Comparison of ENCODE assay signal across 9 cellular contexts in the genomic region with DNA sequence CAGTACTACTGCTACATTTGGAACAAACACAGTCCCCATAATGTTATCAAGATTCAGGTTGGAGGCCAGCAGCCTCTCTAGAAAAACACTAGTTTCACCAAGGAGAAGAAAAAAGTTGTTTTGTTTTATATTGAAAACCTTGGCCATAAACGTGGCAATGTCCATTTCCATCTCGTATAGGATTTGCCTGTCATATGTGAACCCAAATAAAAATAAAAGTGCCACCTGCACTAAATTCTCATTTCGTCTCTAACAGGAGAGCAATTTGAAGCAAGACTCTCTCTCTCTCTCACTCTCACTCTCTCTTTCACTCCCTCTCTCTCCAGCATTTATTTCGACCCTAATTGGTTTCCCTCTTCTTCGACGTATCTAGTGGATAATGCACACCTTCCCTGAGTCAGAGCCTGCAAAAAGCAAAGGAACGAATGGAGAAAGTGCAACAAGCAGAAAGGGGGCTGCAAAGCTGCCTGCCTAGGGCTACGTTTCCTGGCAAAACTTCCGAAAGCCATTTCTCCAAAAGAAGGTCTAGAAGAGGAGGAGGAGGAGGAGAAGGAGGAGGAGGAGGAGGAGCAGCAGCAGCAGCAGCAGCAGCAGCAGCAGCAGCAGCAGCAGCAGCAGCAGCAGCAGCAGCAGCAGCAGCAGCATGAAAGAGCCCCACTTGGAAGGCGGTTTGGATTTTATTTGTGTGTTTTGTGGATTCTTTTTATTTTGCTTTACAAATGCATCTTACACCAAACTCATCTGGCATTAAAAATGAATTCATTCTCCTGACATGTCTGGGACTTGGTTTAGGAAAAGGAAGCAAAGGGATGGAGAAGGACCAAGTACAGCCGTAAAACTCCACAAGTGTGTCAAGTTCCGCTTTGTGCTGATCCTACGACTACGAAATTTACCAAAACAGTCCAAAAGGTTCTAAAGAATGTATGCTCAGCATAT. TPM values are rescaled to one million over a fixed set of nuclear protein-coding genes. Genes with fewer than 3 reads are reported as not detected.
A peak's percentile ranks its signal among the peaks of the same experiment; 100 is the strongest.
DNase-seq lines count a peak whose midpoint lies in the region; ATAC-seq, FAIRE-seq and TF ChIP-seq lines count a peak whose summit lies in the region.
"Had no signal": no experiment of that assay in that cellular context is flagged by ENCODE, and none has a peak within 500 bp of the region (broad histone marks: within the 10 kb centered on the region; RNA-seq: fewer than 3 reads in every experiment).

No MANE protein-coding gene starts in this region.

- H3K9me3 Mint-ChIP-seq in CD8-positive, alpha-beta T cell, result no peaks in the 10 kb centered on the region

- no peak for TF ChIP-seq EP300 in H1 (IDR thresholded peaks at IDR 0.05; ENCODE audit: borderline replicate concordance in 1 of 2, low read depth in 2 of 2, low read length in 2 of 2)

- H2BK120ac ChIP-seq in H1 (replicated peaks; ENCODE audit: low read depth, low read length), result peak overlapping the region; percentile 57
- H2BK120ac ChIP-seq in neuronal stem cell (ENCODE audit: low read depth, low read length), result no peak overlapping the region

- ATAC-seq in CD8-positive, alpha-beta T cell, result no peak
- ATAC-seq in HG02763 (IDR thresholded peaks at IDR 0.05; ENCODE audit: unreplicated experiment) (no peak), HG03175 (IDR thresholded peaks at IDR 0.05; ENCODE audit: unreplicated experiment) (no peak), GM19395 (IDR thresholded peaks at IDR 0.05; ENCODE audit: unreplicated experiment) (no peak)

- TF ChIP-seq CTCF in CD8-positive, alpha-beta T cell (IDR thresholded peaks at IDR 0.05), result no peak
- TF ChIP-seq CTCF in H1 (IDR thresholded peaks at IDR 0.05; ENCODE audit: control extremely low read depth in 1 of 3, insufficient read depth in 1 of 3, low read depth in 1 of 3, low read length in 3 of 3), result no peak

- H2BK20ac ChIP-seq in H1 (ENCODE audit: low read length), result no peak overlapping the region

- no peak for TF ChIP-seq RAD21 in H1 (IDR thresholded peaks at IDR 0.05 in 1 of 2, conservative IDR thresholded peaks at IDR 0.05 in 1 of 2; ENCODE audit: low read depth in 2 of 2, low read length in 2 of 2)

- no peak overlapping the region for H3K27ac Mint-ChIP-seq in CD8-positive, alpha-beta T cell

- peak overlapping the region; percentile 72 for H3K18ac ChIP-seq in H1 (ENCODE audit: extremely low read depth, low read length)
- H3K18ac ChIP-seq in neuronal stem cell (ENCODE audit: low read length), result no peak overlapping the region

- no peak for FAIRE-seq in H1 (lab: Jason Lieb, UNC)

- H4K5ac ChIP-seq in H1 (ENCODE audit: insufficient read length, low read depth, low read length), result peak overlapping the region; percentile 61

- H3K4me1 ChIP-seq in CD8-positive, alpha-beta T cell (ENCODE audit: insufficient read depth, low read length), result peaks cover 7% of the 10 kb centered on the region
- H3K4me1 ChIP-seq in H1 (replicated peaks in 1 of 4; ENCODE audit: control insufficient read depth in 3 of 4, insufficient read depth in 4 of 4, low read length in 3 of 4) (peaks cover 0 to 27% (median 8%) of the 10 kb centered on the region in 4 experiments; a peak in 5 of 7 replicates), neuronal stem cell (ENCODE audit: control insufficient read depth in 2 of 2, insufficient read depth in 1 of 2, low read depth in 1 of 2, low read length in 2 of 2) (peaks cover 5 to 33% of the 10 kb centered on the region in 2 donors)

- no peak for TF ChIP-seq POLR2A in H1 (IDR thresholded peaks at IDR 0.05; ENCODE audit: control extremely low read depth in 1 of 2, low read depth in 2 of 2, low read length in 2 of 2)

- H4K91ac ChIP-seq in H1 (replicated peaks; ENCODE audit: insufficient read length, low read length), result peak overlapping the region; percentile 81
- H4K91ac ChIP-seq in neuronal stem cell (ENCODE audit: low read depth, low read length, poor library complexity), result no peak overlapping the region

- CTCF ChIA-PET in CD8-positive, alpha-beta T cell (lab: Charles Lee), result no interaction called here
- CTCF ChIA-PET in H1 (lab: Charles Lee; ENCODE audit: partially characterized antibody), result interaction anchor here (0.6 kb wide), 1 partner anchor 147 kb away, joined by 3 read pairs; no protein-coding TSS in a partner anchor

- peak overlapping the region; percentile 86; the same call in 1 of the 2 replicates for H2BK12ac ChIP-seq in H1 (ENCODE audit: low read depth, low read length)
- no peak overlapping the region for H2BK12ac ChIP-seq in neuronal stem cell (ENCODE audit: low read length)

- peak overlapping the region; percentile 77 to 79 for H3K4me2 ChIP-seq in H1 (ENCODE audit: insufficient read depth in 1 of 2, low read depth in 2 of 2, low read length in 2 of 2)
- peak overlapping the region; percentile 41 for H3K4me2 ChIP-seq in neuronal stem cell (ENCODE audit: insufficient read depth, low read length, poor library complexity, severe bottlenecking)

- WGBS in H1 (ENCODE audit: extremely low coverage in 1 of 2, insufficient coverage in 1 of 2, insufficient read length in 1 of 2, insufficient replicate concordance in 2 of 2, low coverage in 1 of 2, low lambda C conversion rate in 2 of 2, missing lambda C conversion rate in 1 of 2), 2 experiments, result 43% methylated on average over 14 of the region's 14 CpGs; no CpG with 5 or more reads in 1 of the 2 experiments
- WGBS in neuronal stem cell (ENCODE audit: extremely low coverage in 2 of 2, insufficient read length in 2 of 2, insufficient replicate concordance in 1 of 2), 2 donors, result no CpG with 5 or more reads among the region's 14 CpGs

- no peaks in the 10 kb centered on the region for H4K20me1 ChIP-seq in H1 (replicated peaks in 1 of 2; ENCODE audit: control insufficient read depth in 1 of 2, insufficient read depth in 2 of 2, low read length in 2 of 2)

- no peak overlapping the region for H3K23ac ChIP-seq in H1 (ENCODE audit: insufficient read length)
- no peak overlapping the region for H3K23ac ChIP-seq in neuronal stem cell (ENCODE audit: low read depth, low read length, poor library complexity)

- peaks cover 0 to 72% of the 10 kb centered on the region in 2 experiments; a peak in 3 of 4 replicates for H3K79me2 ChIP-seq in H1 (ENCODE audit: control insufficient read depth in 1 of 2, insufficient read depth in 2 of 2, low read length in 2 of 2)

- H2AK5ac ChIP-seq in H1 (ENCODE audit: low read depth, low read length) (no peak overlapping the region), neuronal stem cell (ENCODE audit: low read depth, low read length) (no peak overlapping the region)

- H3K23me2 ChIP-seq in H1 (ENCODE audit: low read depth, low read length), result peaks cover 2% of the 10 kb centered on the region; the same call in 1 of the 2 replicates

- H2AFZ ChIP-seq in H1 (ENCODE audit: low read length), result no peak overlapping the region
- no peak overlapping the region for H2AFZ ChIP-seq in neuronal stem cell (ENCODE audit: low read length)

- H3K9me3 ChIP-seq in CD8-positive, alpha-beta T cell (ENCODE audit: low read length), result no peaks in the 10 kb centered on the region
- H3K9me3 ChIP-seq in H1 (ENCODE audit: insufficient read depth in 2 of 2, low read depth in 1 of 2, low read length in 1 of 2), result no peaks in the 10 kb centered on the region
- H3K9me3 ChIP-seq in neuronal stem cell (replicated peaks in 1 of 2; ENCODE audit: control insufficient read depth in 2 of 2, insufficient read depth in 1 of 2, low read depth in 1 of 2, low read length in 2 of 2), result no peaks in the 10 kb centered on the region

- H2BK15ac ChIP-seq in H1 (ENCODE audit: low read length) (no peak overlapping the region), neuronal stem cell (ENCODE audit: low read length) (no peak overlapping the region)

- H3K79me1 ChIP-seq in H1 (ENCODE audit: low read depth, low read length) (no peaks in the 10 kb centered on the region), neuronal stem cell (ENCODE audit: low read depth, low read length) (no peaks in the 10 kb centered on the region)

- no peak for DNase-seq in CD8-positive, alpha-beta T cell
- DNase-seq in NCI-H1694 treated with DMSO at 0.1 percent for 48 hours (lab: John Stamatoyannopoulos, UW) (peak; percentile 18), H1 (ENCODE audit: low read depth in 1 of 2, low spot score in 2 of 2) (no peak), neuronal stem cell (ENCODE audit: low spot score) (no peak), GF-D8 (lab: John Stamatoyannopoulos, UW) (no peak)

- H3K4me3 Mint-ChIP-seq in CD8-positive, alpha-beta T cell, result peak overlapping the region; percentile 17

- H3K14ac ChIP-seq in H1 (ENCODE audit: insufficient read length) (no peak overlapping the region), neuronal stem cell (ENCODE audit: low read length) (no peak overlapping the region)

- peak overlapping the region; percentile 43 for H3K56ac ChIP-seq in H1 (replicated peaks; ENCODE audit: insufficient read length, low read depth, low read length)

- H2BK5ac ChIP-seq in H1 (ENCODE audit: low read depth, low read length), result peak overlapping the region; percentile 72; the same call in 1 of the 2 replicates
- no peak overlapping the region for H2BK5ac ChIP-seq in neuronal stem cell (ENCODE audit: low read length)

- intact Hi-C loops in CD8-positive, alpha-beta T cell (cut with DNase I, micrococcal nuclease), result loop anchor here (5.0 to 10.0 kb wide), 2 partner anchors 1051 to 1059 kb away; partner anchors contain the start of gene TXNL1 (in 1 of the 2)

- peaks cover 26% of the 10 kb centered on the region for H3K4me1 Mint-ChIP-seq in CD8-positive, alpha-beta T cell (ENCODE audit: low read depth)

- H3K36me3 ChIP-seq in CD8-positive, alpha-beta T cell (ENCODE audit: insufficient read depth, low read length), result no peaks in the 10 kb centered on the region
- peaks cover 0 to 33% (median 2%) of the 10 kb centered on the region in 4 experiments; a peak in 2 of 8 replicates for H3K36me3 ChIP-seq in H1 (ENCODE audit: control insufficient read depth in 2 of 4, insufficient read depth in 4 of 4, low read length in 3 of 4)
- peaks cover 0 to 52% of the 10 kb centered on the region in 2 donors for H3K36me3 ChIP-seq in neuronal stem cell (replicated peaks in 1 of 2; ENCODE audit: control insufficient read depth in 2 of 2, insufficient read depth in 2 of 2, low read length in 2 of 2)

- no peak overlapping the region for H3K27ac ChIP-seq in CD8-positive, alpha-beta T cell (ENCODE audit: low read depth, low read length)
- H3K27ac ChIP-seq in H1 (ENCODE audit: low read depth, low read length) (no peak overlapping the region), neuronal stem cell (replicated peaks; ENCODE audit: low read length) (peak overlapping the region; percentile 66)
- H3K27ac ChIP-seq: HL-60 had no signal

- H4K8ac ChIP-seq in H1 (ENCODE audit: extremely low read depth, insufficient read depth, low read length) (no peak overlapping the region), neuronal stem cell (ENCODE audit: low read depth, low read length) (no peak overlapping the region)

- peak overlapping the region in 2 of 4 experiments; percentile 23 to 46; a peak in 3 of 7 replicates for H3K9ac ChIP-seq in H1 (replicated peaks in 1 of 4; ENCODE audit: extremely low read depth in 1 of 4, low read depth in 3 of 4, low read length in 3 of 4)
- H3K9ac ChIP-seq in neuronal stem cell (ENCODE audit: low read depth, low read length, poor library complexity), result no peak overlapping the region

- POLR2A ChIA-PET in CD8-positive, alpha-beta T cell (lab: Charles Lee), result no interaction called here
- POLR2A ChIA-PET in H1 (lab: Charles Lee; ENCODE audit: partially characterized antibody), result interaction anchor here (1.0 kb wide), 1 partner anchor 147 kb away, joined by 3 read pairs; no protein-coding TSS in a partner anchor

- H3K4ac ChIP-seq in H1 (replicated peaks; ENCODE audit: insufficient read length, low read depth, low read length), result peak overlapping the region; percentile 94
- no peak overlapping the region for H3K4ac ChIP-seq in neuronal stem cell (ENCODE audit: low read length)

- peaks cover 5% of the 10 kb centered on the region for H3K27me3 ChIP-seq in CD8-positive, alpha-beta T cell (ENCODE audit: insufficient read depth, low read length)
- no peaks in the 10 kb centered on the region for H3K27me3 ChIP-seq in H1 (replicated peaks in 1 of 4; ENCODE audit: control insufficient read depth in 3 of 4, extremely low read depth in 1 of 4, insufficient read depth in 3 of 4, low read length in 3 of 4)
- no peaks in the 10 kb centered on the region for H3K27me3 ChIP-seq in neuronal stem cell (ENCODE audit: control insufficient read depth in 3 of 3, insufficient read depth in 3 of 3, low read depth in 1 of 3, low read length in 3 of 3)

- no peak overlapping the region for H3K4me3 ChIP-seq in CD8-positive, alpha-beta T cell (ENCODE audit: low read depth, low read length)
- H3K4me3 ChIP-seq in H1 (ENCODE audit: extremely low read depth in 1 of 4, insufficient read depth in 2 of 4, low read depth in 3 of 4, low read length in 4 of 4), result peak overlapping the region; percentile 25 to 95 (median 43); a peak in 7 of 8 replicates
- H3K4me3 ChIP-seq in neuronal stem cell (ENCODE audit: low read length in 2 of 2), result peak overlapping the region; percentile 59 to 74

- peaks cover 43% of the 10 kb centered on the region for H3K27me3 Mint-ChIP-seq in CD8-positive, alpha-beta T cell (ENCODE audit: low read depth)

- peaks cover 4% of the 10 kb centered on the region for H3K36me3 Mint-ChIP-seq in CD8-positive, alpha-beta T cell

RNA-seq across cellular contexts. Expression of gene TCF4, which starts 2.1 kb away (rescaled TPM):
- 1 to 10 TPM; 2.4 TPM for total RNA-seq in CD8-positive, alpha-beta T cell
- 113 and 118 TPM in 2 replicates for total RNA-seq in H1 (2021; fragmentation: NEBNext Ultra II Directional; extraction: Animal tissue kit (Norgen Biotek cat#: 25700))
- polyA plus RNA-seq in H1 (2011; rRNA removed), result 57.8 and 59.3 TPM in 2 replicates
- polyA plus RNA-seq in H1 (2011; cell fraction: cytosol; rRNA removed), result 42.9 TPM
- 122 TPM for polyA plus RNA-seq in H1 (2011; cell fraction: nucleus; rRNA removed)
- 42.2 to 52.2 TPM (median 50.9 TPM) in 4 replicates for polyA plus RNA-seq in H1 (2012, experiment 1 of 2)
- polyA plus RNA-seq in H1 (2012, experiment 2 of 2), result 4.2 TPM
- 65.1 TPM for polyA plus RNA-seq in H1 (2013, experiment 1 of 2)
- polyA plus RNA-seq in H1 (2013, experiment 2 of 2), result 59.8 TPM
- polyA minus RNA-seq in H1 (2011; rRNA and poly(A)+ RNA removed), result 352 and 443 TPM in 2 replicates
- polyA minus RNA-seq in H1 (2011; cell fraction: cytosol; rRNA and poly(A)+ RNA removed), result 85.9 TPM
- polyA minus RNA-seq in H1 (2011; cell fraction: nucleus; rRNA and poly(A)+ RNA removed), result 467 TPM
- 80.5 TPM for polyA plus RNA-seq in neuronal stem cell (2013, experiment 1 of 2)
- polyA plus RNA-seq in neuronal stem cell (2013, experiment 2 of 2), result 84.7 TPM

Comparison
In these comparisons a context has a peak if more than half of its experiments do, and no peak if none do; other contexts are left out.
1. RNA of gene TCF4, which starts 2.1 kb away (total RNA-seq): 113 to 118 TPM in H1; 2.4 TPM in CD8-positive, alpha-beta T cell; every median in the first group is over 10 times any median in the second.